ENCODE assay signal across 16 cellular contexts in genomic region chr1:234270103-234270502, GRCh38.
"Had no signal": no experiment of that assay in that cellular context is flagged by ENCODE, and none has a peak within 500 bp of the region (broad histone marks: within the 10 kb centered on the region; RNA-seq: fewer than 3 reads in every experiment).

No MANE protein-coding gene starts in this region.

- H3K36me3 Mint-ChIP-seq: natural killer cell, T-cell had no signal

- H3K9me3 Mint-ChIP-seq: natural killer cell; T-cell; T-helper 2 cell treated with Interferon-gamma antibody and Interleukin-4, amounts not matched to agents 5 μg/mL and 100 μg/mL, for 36 hours had no signal

- H3K4me3 ChIP-seq: heart left ventricle, tibial artery had no signal

- H3K4me1 Mint-ChIP-seq: natural killer cell had no signal

- H3K9me3 ChIP-seq: heart left ventricle, tibial artery had no signal

- H3K4me1 ChIP-seq: heart left ventricle, tibial artery had no signal

- ATAC-seq: activated CD4-positive, CD25-positive, alpha-beta regulatory T cell treated with anti-CD3 and anti-CD28 coated beads, Interleukin-2, amount 50 U/mL, for 24 hours; heart left ventricle; left cardiac atrium; natural killer cell; sciatic nerve; T-cell had no signal

- H3K27ac ChIP-seq: heart left ventricle, tibial artery, VCaP had no signal

- H3K36me3 ChIP-seq: heart left ventricle, tibial artery had no signal

- H3K27ac Mint-ChIP-seq: natural killer cell; T-cell; T-helper 2 cell treated with Interferon-gamma antibody and Interleukin-4, amounts not matched to agents 5 μg/mL and 100 μg/mL, for 36 hours had no signal

- DNase-seq: activated effector memory CD4-positive, alpha-beta T cell treated with anti-CD3 and anti-CD28 coated beads, Interleukin-2, amount 50 U/mL, for 16 hours; cerebellar nuclear complex; cortex of kidney; heart left ventricle; islet precursor cell; left cardiac atrium; midbrain; natural killer cell; small intestine; stimulated activated naive CD4-positive, alpha-beta T cell treated with Interleukin-2 at 50 U/mL for 16 hours; T-cell; tibial artery had no signal

- H3K4me3 Mint-ChIP-seq: natural killer cell; T-cell; T-helper 2 cell treated with Interferon-gamma antibody and Interleukin-4, amounts not matched to agents 5 μg/mL and 100 μg/mL, for 36 hours had no signal
